ENCODE assay signal across 1 cellular context in genomic region chr11:61888590-61888989, GRCh38.
TF ChIP-seq lines count a peak whose summit lies in the region.

No MANE protein-coding gene starts in this region.

TF ChIP-seq in A549, 52 proteins besides CTCF, POLR2A, EP300 and RAD21 (continued from another document):
- no peak for TF ChIP-seq JUNB (IDR thresholded peaks at IDR 0.05)
- no peak for TF ChIP-seq RNF2 (IDR thresholded peaks at IDR 0.05; ENCODE audit: borderline replicate concordance, low read depth)
- no peak for TF ChIP-seq BHLHE40 (IDR thresholded peaks at IDR 0.05; ENCODE audit: low read depth, low read length)
- TF ChIP-seq ZFP36 (IDR thresholded peaks at IDR 0.05; ENCODE audit: borderline replicate concordance, partially characterized antibody), result no peak
- TF ChIP-seq USF2 (IDR thresholded peaks at IDR 0.05), result no peak
- no peak for TF ChIP-seq MYC (IDR thresholded peaks at IDR 0.05; ENCODE audit: borderline replicate concordance, low read length)
- no peak for TF ChIP-seq FOXS1 (CRISPR knock-in tag; IDR thresholded peaks at IDR 0.05)
- TF ChIP-seq RCOR1 (IDR thresholded peaks at IDR 0.05; ENCODE audit: low read depth, low read length), result no peak
- TF ChIP-seq HMGXB4 (CRISPR knock-in tag; IDR thresholded peaks at IDR 0.05; ENCODE audit: borderline replicate concordance), result no peak
- TF ChIP-seq REST (IDR thresholded peaks at IDR 0.05), result no peak
- TF ChIP-seq FOSB (CRISPR knock-in tag; IDR thresholded peaks at IDR 0.05), result no peak
- TF ChIP-seq NR3C1 (IDR thresholded peaks at IDR 0.05), result no peak
- TF ChIP-seq MAZ (IDR thresholded peaks at IDR 0.05; ENCODE audit: borderline replicate concordance, low read depth, low read length), result no peak
